ENCODE assay signal across 5 cellular contexts in genomic region chr1:154231112-154231511, GRCh38. TPM values are rescaled to one million over a fixed set of nuclear protein-coding genes. Genes with fewer than 3 reads are reported as not detected.
"Had no signal": no experiment of that assay in that cellular context is flagged by ENCODE, and none has a peak within 500 bp of the region (broad histone marks: within the 10 kb centered on the region; RNA-seq: fewer than 3 reads in every experiment).

No MANE protein-coding gene starts in this region.

RNA-seq across cellular contexts. Expression of gene CFAP141, which starts 25.0 kb away (rescaled TPM):
- total RNA-seq: HT-29, HT1080, IMR-90, K562 had no signal
- polyA plus RNA-seq: IgD-negative memory B cell, IMR-90, K562 had no signal
